In the genomic region with DNA sequence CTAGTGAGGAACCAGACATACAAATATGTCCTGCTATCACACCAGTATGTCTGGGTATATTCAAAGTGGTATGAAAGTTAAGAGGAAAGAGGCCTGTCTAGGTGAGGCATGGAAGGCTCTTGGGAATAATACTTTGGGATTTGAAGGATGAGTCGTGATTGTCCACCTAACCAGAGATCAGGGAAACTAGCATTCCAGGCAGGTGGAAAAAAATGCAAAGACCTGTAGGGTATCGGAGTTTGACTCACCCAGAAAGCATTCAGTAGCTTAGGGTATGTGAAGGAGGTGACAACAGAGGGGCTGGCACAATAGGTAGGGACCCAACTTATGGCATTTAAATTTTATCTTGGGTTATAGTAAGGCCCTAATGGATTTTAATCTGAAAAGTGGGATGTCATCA, we compare ENCODE assay signal across 1 cellular context.
TF ChIP-seq lines count a peak whose summit lies in the region.

No MANE protein-coding gene starts in this region.

TF ChIP-seq in HepG2, 621 proteins besides CTCF, POLR2A, EP300 and RAD21:
- TF ChIP-seq, protein P1, sequence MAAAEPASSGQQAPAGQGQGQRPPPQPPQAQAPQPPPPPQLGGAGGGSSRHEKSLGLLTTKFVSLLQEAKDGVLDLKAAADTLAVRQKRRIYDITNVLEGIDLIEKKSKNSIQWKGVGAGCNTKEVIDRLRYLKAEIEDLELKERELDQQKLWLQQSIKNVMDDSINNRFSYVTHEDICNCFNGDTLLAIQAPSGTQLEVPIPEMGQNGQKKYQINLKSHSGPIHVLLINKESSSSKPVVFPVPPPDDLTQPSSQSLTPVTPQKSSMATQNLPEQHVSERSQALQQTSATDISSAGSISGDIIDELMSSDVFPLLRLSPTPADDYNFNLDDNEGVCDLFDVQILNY (CRISPR knock-in tag; conservative IDR thresholded peaks at IDR 0.05) = no peak
- no peak for TF ChIP-seq ZNF724P (CRISPR knock-in tag; IDR thresholded peaks at IDR 0.05; ENCODE audit: borderline replicate concordance)
- no peak for TF ChIP-seq ZNF713 (CRISPR knock-in tag; IDR thresholded peaks at IDR 0.05)
- TF ChIP-seq, protein P2, sequence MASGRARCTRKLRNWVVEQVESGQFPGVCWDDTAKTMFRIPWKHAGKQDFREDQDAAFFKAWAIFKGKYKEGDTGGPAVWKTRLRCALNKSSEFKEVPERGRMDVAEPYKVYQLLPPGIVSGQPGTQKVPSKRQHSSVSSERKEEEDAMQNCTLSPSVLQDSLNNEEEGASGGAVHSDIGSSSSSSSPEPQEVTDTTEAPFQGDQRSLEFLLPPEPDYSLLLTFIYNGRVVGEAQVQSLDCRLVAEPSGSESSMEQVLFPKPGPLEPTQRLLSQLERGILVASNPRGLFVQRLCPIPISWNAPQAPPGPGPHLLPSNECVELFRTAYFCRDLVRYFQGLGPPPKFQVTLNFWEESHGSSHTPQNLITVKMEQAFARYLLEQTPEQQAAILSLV (CRISPR knock-in tag; IDR thresholded peaks at IDR 0.05; ENCODE audit: borderline replicate concordance) = no peak
- no peak for TF ChIP-seq SPEN (CRISPR knock-in tag; IDR thresholded peaks at IDR 0.05; ENCODE audit: low read depth)
- no peak for TF ChIP-seq TRIM24 (CRISPR knock-in tag; IDR thresholded peaks at IDR 0.05)
- TF ChIP-seq ZBTB8A (CRISPR knock-in tag; IDR thresholded peaks at IDR 0.05; ENCODE audit: borderline replicate concordance, low read depth) = no peak
- no peak for TF ChIP-seq TEAD3 (CRISPR knock-in tag; optimal IDR thresholded peaks at IDR 0.05; ENCODE audit: borderline replicate concordance)
- no peak for TF ChIP-seq KAT2B (IDR thresholded peaks at IDR 0.05; ENCODE audit: borderline replicate concordance, low read depth, low read length)
- TF ChIP-seq, protein P3, sequence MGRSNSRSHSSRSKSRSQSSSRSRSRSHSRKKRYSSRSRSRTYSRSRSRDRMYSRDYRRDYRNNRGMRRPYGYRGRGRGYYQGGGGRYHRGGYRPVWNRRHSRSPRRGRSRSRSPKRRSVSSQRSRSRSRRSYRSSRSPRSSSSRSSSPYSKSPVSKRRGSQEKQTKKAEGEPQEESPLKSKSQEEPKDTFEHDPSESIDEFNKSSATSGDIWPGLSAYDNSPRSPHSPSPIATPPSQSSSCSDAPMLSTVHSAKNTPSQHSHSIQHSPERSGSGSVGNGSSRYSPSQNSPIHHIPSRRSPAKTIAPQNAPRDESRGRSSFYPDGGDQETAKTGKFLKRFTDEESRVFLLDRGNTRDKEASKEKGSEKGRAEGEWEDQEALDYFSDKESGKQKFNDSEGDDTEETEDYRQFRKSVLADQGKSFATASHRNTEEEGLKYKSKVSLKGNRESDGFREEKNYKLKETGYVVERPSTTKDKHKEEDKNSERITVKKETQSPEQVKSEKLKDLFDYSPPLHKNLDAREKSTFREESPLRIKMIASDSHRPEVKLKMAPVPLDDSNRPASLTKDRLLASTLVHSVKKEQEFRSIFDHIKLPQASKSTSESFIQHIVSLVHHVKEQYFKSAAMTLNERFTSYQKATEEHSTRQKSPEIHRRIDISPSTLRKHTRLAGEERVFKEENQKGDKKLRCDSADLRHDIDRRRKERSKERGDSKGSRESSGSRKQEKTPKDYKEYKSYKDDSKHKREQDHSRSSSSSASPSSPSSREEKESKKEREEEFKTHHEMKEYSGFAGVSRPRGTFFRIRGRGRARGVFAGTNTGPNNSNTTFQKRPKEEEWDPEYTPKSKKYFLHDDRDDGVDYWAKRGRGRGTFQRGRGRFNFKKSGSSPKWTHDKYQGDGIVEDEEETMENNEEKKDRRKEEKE (IDR thresholded peaks at IDR 0.05) = no peak
- TF ChIP-seq POLR2AphosphoS2 (IDR thresholded peaks at IDR 0.05; ENCODE audit: low read depth, low read length) = no peak
